8 cellular contexts compared by ENCODE assay signal in the genomic region with DNA sequence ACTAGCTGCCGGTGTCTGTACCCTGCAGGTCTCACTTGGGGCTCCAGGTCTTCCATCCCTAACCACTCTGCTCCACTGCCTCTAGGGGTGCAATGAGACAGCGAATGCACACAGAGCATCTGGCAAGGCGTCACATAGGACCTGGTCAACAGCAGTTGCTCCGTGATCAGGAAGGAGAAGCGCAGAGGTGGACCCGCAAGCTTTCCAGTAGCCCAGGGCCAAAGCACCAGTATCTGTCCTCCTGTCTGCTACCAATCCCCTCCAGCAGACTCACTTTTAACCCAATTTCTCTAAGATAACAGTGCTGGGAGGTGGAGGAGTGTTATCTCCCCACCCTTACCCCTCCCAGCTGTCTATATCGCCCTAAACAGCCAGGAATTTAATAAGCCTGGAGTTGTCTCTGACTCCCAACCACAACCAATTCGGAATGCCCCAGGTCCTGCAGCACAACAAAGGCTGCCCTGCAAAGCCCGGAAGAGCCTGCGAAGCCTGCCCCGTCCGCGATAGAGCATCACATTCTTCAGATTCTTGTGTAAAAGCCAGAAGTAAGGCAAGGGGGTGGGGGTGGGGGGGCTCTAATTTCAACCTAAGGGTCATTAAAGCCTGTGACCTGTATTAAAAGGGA. TPM values are rescaled to one million over a fixed set of nuclear protein-coding genes. Genes with fewer than 3 reads are reported as not detected.
A peak's percentile ranks its signal among the peaks of the same experiment; 100 is the strongest.
DNase-seq lines count a peak whose midpoint lies in the region; ATAC-seq and TF ChIP-seq lines count a peak whose summit lies in the region.

No MANE protein-coding gene starts in this region.

- no TSS peak for BruUV-seq in MCF 10A (replicated peaks; lab: Mats Ljungman, UMichigan)

- H3K27ac Mint-ChIP-seq in CD4-positive, alpha-beta memory T cell = peak overlapping the region; percentile 92 to 98 (median 97)
- H3K27ac Mint-ChIP-seq in MCF 10A (ENCODE audit: low read depth, unreplicated experiment) = peak overlapping the region; percentile 79

- H3K36me3 Mint-ChIP-seq in CD4-positive, alpha-beta memory T cell = peaks cover 31 to 55% of the 10 kb centered on the region in 2 donors
- peaks cover 34% of the 10 kb centered on the region for H3K36me3 Mint-ChIP-seq in MCF 10A (ENCODE audit: insufficient read depth, unreplicated experiment)

- peaks cover 0 to 2% (median 0%) of the 10 kb centered on the region in 8 donors for H3K9me3 Mint-ChIP-seq in CD4-positive, alpha-beta memory T cell
- no peaks in the 10 kb centered on the region for H3K9me3 Mint-ChIP-seq in MCF 10A (ENCODE audit: unreplicated experiment)

- no peak for DNase-seq in CD4-positive, alpha-beta memory T cell
- DNase-seq in NCI-H226 (peak; percentile 87), MCF 10A (ENCODE audit: unreplicated experiment) (peak; percentile 41), kidney glomerular epithelial cell (lab: John Stamatoyannopoulos, UW) (peak; percentile 89), tibial artery (no peak), DMS53 (lab: John Stamatoyannopoulos, UW) (no peak), NCI-H446 treated with DMSO at 0.1 percent for 48 hours (lab: John Stamatoyannopoulos, UW) (no peak)

- no peak for ATAC-seq in GM18867 (IDR thresholded peaks at IDR 0.05; ENCODE audit: unreplicated experiment)

- peak overlapping the region; percentile 91 for H3K27ac ChIP-seq in CD4-positive, alpha-beta memory T cell (ENCODE audit: low read depth, low read length)
- peak overlapping the region; percentile 95 for H3K27ac ChIP-seq in tibial artery

- intact Hi-C loops in CD4-positive, alpha-beta memory T cell (cut with micrococcal nuclease) = loop anchor here (2.0 to 5.0 kb wide), 2 partner anchors 16 to 36 kb away; no protein-coding TSS in a partner anchor
- intact Hi-C loops in MCF 10A (cut with micrococcal nuclease) = no loop called here
- intact Hi-C loops in tibial artery (cut with DNase I; ENCODE audit: low total_unique reads) = loop anchor here (5.0 kb wide), 2 partner anchors 41 to 99 kb away; no protein-coding TSS in a partner anchor

- TF ChIP-seq CTCF in MCF 10A (IDR thresholded peaks at IDR 0.05; ENCODE audit: unreplicated experiment) (no peak), tibial artery (IDR thresholded peaks at IDR 0.05) (no peak)

- no peaks in the 10 kb centered on the region for H3K27me3 Mint-ChIP-seq in CD4-positive, alpha-beta memory T cell
- no peaks in the 10 kb centered on the region for H3K27me3 Mint-ChIP-seq in MCF 10A (ENCODE audit: insufficient read depth, unreplicated experiment)

- H3K4me1 Mint-ChIP-seq in CD4-positive, alpha-beta memory T cell = peaks cover 78 to 100% (median 90%) of the 10 kb centered on the region in 4 donors
- peaks cover 70% of the 10 kb centered on the region for H3K4me1 Mint-ChIP-seq in MCF 10A (ENCODE audit: insufficient read depth, unreplicated experiment)

- H3K4me3 Mint-ChIP-seq in CD4-positive, alpha-beta memory T cell = peak overlapping the region; percentile 85 to 93 (median 86)
- peak overlapping the region; percentile 60 for H3K4me3 Mint-ChIP-seq in MCF 10A (ENCODE audit: unreplicated experiment)

- no peaks in the 10 kb centered on the region for H3K9me3 ChIP-seq in CD4-positive, alpha-beta memory T cell (ENCODE audit: control insufficient read depth in 1 of 2, low read length in 2 of 2)
- H3K9me3 ChIP-seq in tibial artery = no peaks in the 10 kb centered on the region

- H3K36me3 ChIP-seq in CD4-positive, alpha-beta memory T cell (ENCODE audit: insufficient read depth, low read length) = peaks cover 9% of the 10 kb centered on the region
- H3K36me3 ChIP-seq in tibial artery = peaks cover 0 to 2% (median 0%) of the 10 kb centered on the region in 3 donors

- POLR2A ChIA-PET in CD4-positive, alpha-beta memory T cell (lab: Charles Lee; ENCODE audit: partially characterized antibody) = interaction anchor here (0.9 to 59.9 kb wide), 4 partner anchors 3 to 103 kb away, joined by 3 to 2535 read pairs (median 1270); partner anchors contain the start of gene MYH9
- POLR2A ChIA-PET in MCF 10A (lab: Yijun Ruan, JAX) = interaction anchor here (0.7 to 8.8 kb wide), 6 partner anchors 9 to 935 kb away, joined by 3 to 88 read pairs (median 6); partner anchors contain the start of gene MYH9

- H3K27me3 ChIP-seq in CD4-positive, alpha-beta memory T cell (ENCODE audit: insufficient read depth, low read length) = no peaks in the 10 kb centered on the region
- no peaks in the 10 kb centered on the region for H3K27me3 ChIP-seq in tibial artery

- peak overlapping the region; percentile 57 to 66 for H3K4me3 ChIP-seq in CD4-positive, alpha-beta memory T cell (ENCODE audit: low read length in 2 of 2)
- H3K4me3 ChIP-seq in tibial artery = peak overlapping the region; percentile 26 to 40

- CTCF ChIA-PET in CD4-positive, alpha-beta memory T cell (lab: Charles Lee; ENCODE audit: partially characterized antibody) = interaction anchor here (0.9 to 3.2 kb wide), 7 partner anchors 8 to 102 kb away, joined by 3 to 13 read pairs (median 4); partner anchors contain the start of gene MYH9
- CTCF ChIA-PET in MCF 10A (lab: Yijun Ruan, JAX) = interaction anchor here (1.1 to 2.1 kb wide), 2 partner anchors 30 to 102 kb away, joined by 3 to 7 read pairs; no protein-coding TSS in a partner anchor

- peaks cover 100% of the 10 kb centered on the region for H3K4me1 ChIP-seq in CD4-positive, alpha-beta memory T cell (ENCODE audit: insufficient read depth, low read length)
- H3K4me1 ChIP-seq in tibial artery = peaks cover 0 to 100% (median 99%) of the 10 kb centered on the region in 4 donors

RNA-seq across cellular contexts. Expression of gene MYH9, which starts 19.3 kb away (rescaled TPM):
- total RNA-seq in CD4-positive, alpha-beta memory T cell = 100 to 1,000 TPM; 717 to 734 TPM
- 100 to 1,000 TPM in 1 of 2 donors, 10 to 100 TPM in 1; 17.3 to 476 TPM for polyA plus RNA-seq in CD4-positive, alpha-beta memory T cell
- 643 and 653 TPM in 2 replicates for total RNA-seq in MCF 10A (2022)

Comparison
In these comparisons a context has a peak if more than half of its experiments do, and no peak if none do; other contexts are left out.
1. DNase-seq: peak in NCI-H226 (single experiment), MCF 10A (single experiment) and kidney glomerular epithelial cell (single experiment); none in CD4-positive, alpha-beta memory T cell (0 of 5), tibial artery (0 of 2), DMS53 (single experiment) and NCI-H446 treated with DMSO at 0.1 percent for 48 hours (single experiment).